Comparison of ENCODE assay signal across 9 cellular contexts in the genomic region with DNA sequence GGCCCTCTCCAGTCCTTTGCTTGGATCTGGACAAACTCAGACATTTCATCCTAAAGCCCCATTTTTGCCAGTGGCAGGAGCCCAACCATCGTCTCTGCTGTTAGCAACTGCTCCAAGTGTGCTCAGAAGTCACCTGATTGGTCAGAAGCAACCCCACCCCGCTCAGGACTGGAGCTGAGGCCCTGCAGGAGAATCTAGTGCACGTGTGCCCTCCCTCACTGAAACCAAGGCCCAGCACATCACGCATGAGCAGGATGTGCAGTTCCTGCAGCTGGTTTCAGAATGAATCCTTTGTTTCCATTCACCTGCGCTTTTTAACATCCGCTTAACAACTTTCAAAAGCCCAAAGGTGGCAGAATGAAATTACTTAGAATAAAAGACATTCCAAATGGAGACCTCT.
DNase-seq lines count a peak whose midpoint lies in the region; ATAC-seq and TF ChIP-seq lines count a peak whose summit lies in the region.
"Had no signal": no experiment of that assay in that cellular context is flagged by ENCODE, and none has a peak within 500 bp of the region (broad histone marks: within the 10 kb centered on the region; RNA-seq: fewer than 3 reads in every experiment).

No MANE protein-coding gene starts in this region.

- H3K4me1 Mint-ChIP-seq in activated CD4-positive, alpha-beta T cell treated with anti-CD3 and anti-CD28 coated beads, Interleukin-2, amount 10 ng/mL, durations not matched to agents 7 days and 5 days, result peaks cover 14% of the 10 kb centered on the region
- H3K4me1 Mint-ChIP-seq in neural progenitor cell, result peaks cover 25% of the 10 kb centered on the region

- H3K9me3 ChIP-seq in neural progenitor cell (ENCODE audit: low read depth) (no peaks in the 10 kb centered on the region), psoas muscle (no peaks in the 10 kb centered on the region)

- no peak for TF ChIP-seq CTCF in neural progenitor cell (IDR thresholded peaks at IDR 0.05)
- no peak for TF ChIP-seq CTCF in psoas muscle (IDR thresholded peaks at IDR 0.05)

- POLR2A ChIA-PET in activated CD4-positive, alpha-beta T cell treated with anti-CD3 and anti-CD28 coated beads, Interleukin-2, amount 10 ng/mL, durations not matched to agents 7 days and 5 days (lab: Charles Lee), result no interaction called here

- CTCF ChIA-PET in activated CD4-positive, alpha-beta T cell treated with anti-CD3 and anti-CD28 coated beads, Interleukin-2, amount 10 ng/mL, durations not matched to agents 7 days and 5 days (lab: Charles Lee), result interaction anchor here (0.7 to 2.2 kb wide), 5 partner anchors 9 to 82 kb away, joined by 3 to 7 read pairs (median 3); no protein-coding TSS in a partner anchor

- H3K36me3 Mint-ChIP-seq in activated CD4-positive, alpha-beta T cell treated with anti-CD3 and anti-CD28 coated beads, Interleukin-2, amount 10 ng/mL, durations not matched to agents 7 days and 5 days (ENCODE audit: low read depth), result peaks cover 1% of the 10 kb centered on the region
- H3K36me3 Mint-ChIP-seq in neural progenitor cell, result peaks cover 4% of the 10 kb centered on the region

- WGBS in psoas muscle, 3 donors, result 71 to 77% (median 72%) methylated on average over 6 of the region's 6 CpGs

- H3K27me3 ChIP-seq in neural progenitor cell (no peaks in the 10 kb centered on the region), psoas muscle (ENCODE audit: insufficient read depth in 3 of 3, low read length in 2 of 3) (no peaks in the 10 kb centered on the region)

- no peak overlapping the region for H3K27ac Mint-ChIP-seq in activated CD4-positive, alpha-beta T cell treated with anti-CD3 and anti-CD28 coated beads, Interleukin-2, amount 10 ng/mL, durations not matched to agents 7 days and 5 days
- no peak overlapping the region for H3K27ac Mint-ChIP-seq in neural progenitor cell
- H3K27ac Mint-ChIP-seq: dendritic cell treated with granulocyte-macrophage colony-stimulating factor and Interleukin-4, amounts not matched to agents 40 ng/mL and 50 ng/mL, for 4 days had no signal

- H3K36me3 ChIP-seq in neural progenitor cell, result no peaks in the 10 kb centered on the region
- H3K36me3 ChIP-seq in psoas muscle (ENCODE audit: insufficient read depth in 1 of 2, low read depth in 1 of 2), result no peaks in the 10 kb centered on the region

- peak; percentile 84 for DNase-seq in GM19238 (ENCODE audit: insufficient read length, low spot score)
- peak; percentile 82 for DNase-seq in activated CD4-positive, alpha-beta T cell treated with anti-CD3 and anti-CD28 coated beads, Interleukin-2, amount 10 ng/mL, durations not matched to agents 7 days and 5 days
- peak; percentile 60 for DNase-seq in neural progenitor cell (ENCODE audit: low spot score)
- DNase-seq in 8988T, result no peak
- DNase-seq in Right ventricle myocardium superior, result no peak
- DNase-seq in psoas muscle, result no peak
- DNase-seq in left lobe of liver (ENCODE audit: low spot score), result no peak

- H2AFZ ChIP-seq in neural progenitor cell (replicated peaks), result no peak overlapping the region

- H3K27ac ChIP-seq in neural progenitor cell (no peak overlapping the region), psoas muscle (no peak overlapping the region)

- peak; percentile 99 for ATAC-seq in HG02943 (IDR thresholded peaks at IDR 0.05; ENCODE audit: low read depth, unreplicated experiment)
- no peak for ATAC-seq in Right ventricle myocardium superior (ENCODE audit: poor library complexity)
- ATAC-seq in psoas muscle, result no peak
- ATAC-seq in left lobe of liver, result no peak

- H3F3A ChIP-seq in neural progenitor cell (ENCODE audit: low read depth), result peaks cover 2% of the 10 kb centered on the region

- no peak overlapping the region for H3K4me3 ChIP-seq in neural progenitor cell
- no peak overlapping the region for H3K4me3 ChIP-seq in psoas muscle

- H3K4me2 ChIP-seq in neural progenitor cell, result peak overlapping the region; percentile 48

- peak overlapping the region; percentile 35 for H3K4me3 Mint-ChIP-seq in activated CD4-positive, alpha-beta T cell treated with anti-CD3 and anti-CD28 coated beads, Interleukin-2, amount 10 ng/mL, durations not matched to agents 7 days and 5 days
- H3K4me3 Mint-ChIP-seq in neural progenitor cell, result no peak overlapping the region
- H3K4me3 Mint-ChIP-seq: dendritic cell treated with granulocyte-macrophage colony-stimulating factor and Interleukin-4, amounts not matched to agents 40 ng/mL and 50 ng/mL, for 4 days had no signal

- intact Hi-C loops in Right ventricle myocardium superior (cut with DNase I) (no loop called here), psoas muscle (cut with DNase I) (no loop called here)

- H3K9ac ChIP-seq in neural progenitor cell, result no peak overlapping the region

- peaks cover 14% of the 10 kb centered on the region for H3K4me1 ChIP-seq in neural progenitor cell
- H3K4me1 ChIP-seq in psoas muscle, result no peaks in the 10 kb centered on the region

- no peaks in the 10 kb centered on the region for H3K9me3 Mint-ChIP-seq in activated CD4-positive, alpha-beta T cell treated with anti-CD3 and anti-CD28 coated beads, Interleukin-2, amount 10 ng/mL, durations not matched to agents 7 days and 5 days
- H3K9me3 Mint-ChIP-seq in neural progenitor cell, result no peaks in the 10 kb centered on the region
- H3K9me3 Mint-ChIP-seq: dendritic cell treated with granulocyte-macrophage colony-stimulating factor and Interleukin-4, amounts not matched to agents 40 ng/mL and 50 ng/mL, for 4 days had no signal

- peaks cover 1% of the 10 kb centered on the region for H4K20me1 ChIP-seq in neural progenitor cell (ENCODE audit: low read depth)

- H3K27me3 Mint-ChIP-seq in activated CD4-positive, alpha-beta T cell treated with anti-CD3 and anti-CD28 coated beads, Interleukin-2, amount 10 ng/mL, durations not matched to agents 7 days and 5 days, result no peaks in the 10 kb centered on the region
- H3K27me3 Mint-ChIP-seq in neural progenitor cell (ENCODE audit: insufficient read depth, low read depth), result peaks cover 2% of the 10 kb centered on the region
- H3K27me3 Mint-ChIP-seq: dendritic cell treated with granulocyte-macrophage colony-stimulating factor and Interleukin-4, amounts not matched to agents 40 ng/mL and 50 ng/mL, for 4 days had no signal

- H3K79me2 ChIP-seq in neural progenitor cell (ENCODE audit: low read depth), result no peaks in the 10 kb centered on the region

Comparison
In these comparisons a context has a peak if more than half of its experiments do, and no peak if none do; other contexts are left out.
1. DNase-seq: peak in GM19238 (single experiment), activated CD4-positive, alpha-beta T cell treated with anti-CD3 and anti-CD28 coated beads, Interleukin-2, amount 10 ng/mL, durations not matched to agents 7 days and 5 days (single experiment) and neural progenitor cell (single experiment); none in 8988T (single experiment), Right ventricle myocardium superior (single experiment), psoas muscle (0 of 2) and left lobe of liver (single experiment).